8 cellular contexts compared by ENCODE assay signal in the genomic region with DNA sequence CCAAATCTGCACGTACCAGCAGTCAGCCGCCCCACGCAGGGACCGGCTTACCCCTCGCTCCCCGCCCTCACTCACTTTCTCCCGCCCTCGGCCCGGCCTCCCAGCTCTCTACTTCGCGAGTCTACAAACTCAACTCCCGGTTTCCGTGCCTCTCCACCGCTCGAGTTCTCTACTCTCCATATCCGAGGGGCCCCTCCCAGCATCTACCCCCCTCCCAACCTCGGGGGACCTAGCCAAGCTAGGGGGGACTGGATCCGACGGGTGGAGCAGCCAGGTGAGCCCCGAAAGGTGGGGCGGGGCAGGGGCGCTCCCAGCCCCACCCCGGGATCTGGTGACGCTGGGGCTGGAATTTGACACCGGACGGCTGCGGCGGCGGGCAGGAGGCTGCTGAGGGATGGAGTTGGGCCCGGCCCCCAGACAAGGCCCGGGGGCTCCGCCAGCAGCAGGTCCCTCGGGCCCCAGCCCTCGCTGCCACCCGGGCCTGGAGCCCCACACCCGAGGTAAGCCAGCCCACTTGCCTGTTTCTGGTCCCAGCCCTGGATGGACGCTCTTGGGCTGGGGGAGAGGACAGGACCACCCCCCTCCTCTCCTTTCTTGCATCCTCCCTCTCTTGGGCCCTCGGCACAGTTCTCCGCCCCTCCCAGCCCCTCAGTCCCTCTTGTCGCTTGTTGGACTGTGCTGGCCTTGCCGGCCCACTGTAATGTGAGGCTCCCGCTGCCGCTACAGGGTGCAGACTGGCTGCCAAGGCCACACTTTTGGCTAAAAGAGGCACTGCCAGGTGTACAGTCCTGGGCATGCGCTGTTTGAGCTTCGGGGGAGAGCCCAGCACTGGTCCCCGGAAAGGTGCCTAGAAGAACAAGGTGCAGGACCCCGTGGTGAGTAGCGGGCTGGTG. TPM values are rescaled to one million over a fixed set of nuclear protein-coding genes. Genes with fewer than 3 reads are reported as not detected.
DNase-seq lines count a peak whose midpoint lies in the region; ATAC-seq, FAIRE-seq and TF ChIP-seq lines count a peak whose summit lies in the region.

A gene with protein sequence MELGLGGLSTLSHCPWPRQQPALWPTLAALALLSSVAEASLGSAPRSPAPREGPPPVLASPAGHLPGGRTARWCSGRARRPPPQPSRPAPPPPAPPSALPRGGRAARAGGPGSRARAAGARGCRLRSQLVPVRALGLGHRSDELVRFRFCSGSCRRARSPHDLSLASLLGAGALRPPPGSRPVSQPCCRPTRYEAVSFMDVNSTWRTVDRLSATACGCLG (plus strand): TSS at position 416 of the 893 bp plus-strand sequence. CDS start 1,856 bp downstream, outside the sequence.

- H3K27me3 ChIP-seq in MM.1S (replicated peaks; ENCODE audit: insufficient read depth, low read length) (no peaks in the 10 kb centered on the region), K562 (ENCODE audit: control insufficient read depth in 2 of 2, insufficient read depth in 2 of 2, low read length in 2 of 2) (no peaks in the 10 kb centered on the region), transverse colon (peaks cover 13% of the 10 kb centered on the region)

- H3K36me3 ChIP-seq in MM.1S (replicated peaks; ENCODE audit: insufficient read depth, low read length) (no peaks in the 10 kb centered on the region), K562 (ENCODE audit: control insufficient read depth, insufficient read depth, low read length) (peaks cover 4% of the 10 kb centered on the region; the same call in 2 of the 3 replicates), transverse colon (no peaks in the 10 kb centered on the region)

- ATAC-seq in K562 = no peak
- ATAC-seq in HG03457 (IDR thresholded peaks at IDR 0.05; ENCODE audit: unreplicated experiment) = no peak
- no peak for ATAC-seq in HG03039 (IDR thresholded peaks at IDR 0.05; ENCODE audit: unreplicated experiment)
- ATAC-seq in HG03342 (IDR thresholded peaks at IDR 0.05; ENCODE audit: unreplicated experiment) = no peak

- H3K79me2 ChIP-seq in MM.1S (ENCODE audit: low read length) (no peaks in the 10 kb centered on the region), K562 (ENCODE audit: control insufficient read depth, insufficient read depth, low read length) (no peaks in the 10 kb centered on the region)

- no peak for TF ChIP-seq CTCF in AG10803 (conservative IDR thresholded peaks at IDR 0.05; ENCODE audit: low read length)
- TF ChIP-seq CTCF in MM.1S (IDR thresholded peaks at IDR 0.05; ENCODE audit: low read length) = no peak
- TF ChIP-seq CTCF in K562 (IDR thresholded peaks at IDR 0.05 in 2 of 3, conservative IDR thresholded peaks at IDR 0.05 in 1 of 3; ENCODE audit: insufficient read depth in 2 of 3, low read depth in 1 of 3, low read length in 3 of 3) = no peak
- TF ChIP-seq CTCF in transverse colon (IDR thresholded peaks at IDR 0.05) = peak in 1 of 5 experiments; percentile 31

- H3K4me2 ChIP-seq in MM.1S (ENCODE audit: low read depth, low read length) (peak within 1 kb of the TSS; percentile 46), K562 (ENCODE audit: insufficient read depth, low read length) (peak within 1 kb of the TSS; percentile 37; the same call in 1 of the 2 replicates)

- peak within 1 kb of the TSS; percentile 25; the same call in 1 of the 2 replicates for H3K9ac ChIP-seq in MM.1S (ENCODE audit: low read length)
- H3K9ac ChIP-seq in K562 (ENCODE audit: insufficient read depth in 1 of 2, low read depth in 2 of 2, low read length in 2 of 2) = 0 out of 4 replicates have a peak within 1 kb of the TSS, but pooled peaks of 1 of the 2 experiments have one; percentile 29

- no peak for FAIRE-seq in K562 (lab: Jason Lieb, UNC)

- in situ Hi-C loops in K562 (cut with MboI) = loop anchor here (5.0 to 10.0 kb wide), 2 partner anchors 161 to 699 kb away; no protein-coding TSS in a partner anchor
- in situ Hi-C loops in transverse colon (cut with MboI; ENCODE audit: low pct_ligation_motif_present in 1 of 4, low pct_unique_long_range_greater_than_20kb in 1 of 4, low sequenced_read_pairs in 3 of 4) = loop anchor here (5.0 to 25.0 kb wide), 5 partner anchors 159 to 396 kb away; a partner anchor contains a TSS

- intact Hi-C loops in K562 (cut with micrococcal nuclease) (loop anchor here (1.0 to 5.0 kb wide), 5 partner anchors 86 to 706 kb away; no protein-coding TSS in a partner anchor), transverse colon (cut with DNase I; ENCODE audit: low total_unique reads) (loop anchor here (2.0 kb wide), 1 partner anchor 169 kb away; no protein-coding TSS in a partner anchor)

- H3K9me3 ChIP-seq in MM.1S (replicated peaks; ENCODE audit: insufficient read depth, low read length) (no peaks in the 10 kb centered on the region), K562 (replicated peaks; ENCODE audit: control insufficient read depth, insufficient read depth, low read depth, low read length) (no peaks in the 10 kb centered on the region), transverse colon (no peaks in the 10 kb centered on the region)

- H4K20me1 ChIP-seq in MM.1S (ENCODE audit: insufficient read depth, low read length) = no peaks in the 10 kb centered on the region
- 0 out of 2 replicates have a peak, but pooled peaks cover 3% of the 10 kb centered on the region for H4K20me1 ChIP-seq in K562 (replicated peaks; ENCODE audit: control insufficient read depth, insufficient read depth, low read length)

- TF ChIP-seq POLR2A in K562 (conservative IDR thresholded peaks at IDR 0.05) (no peak), transverse colon (IDR thresholded peaks at IDR 0.05) (no peak)

- DNase-seq in AG10803 (ENCODE audit: low read depth) (no peak), MM.1S (no peak), K562 (ENCODE audit: extremely low read depth in 1 of 4, low spot score in 3 of 4) (no peak), left kidney (ENCODE audit: low read depth, low spot score) (peak; percentile 76), transverse colon (peak; percentile 63)

- peak within 1 kb of the TSS; percentile 89 for H2AFZ ChIP-seq in MM.1S (ENCODE audit: low read length)
- H2AFZ ChIP-seq in K562 (ENCODE audit: low read depth, low read length) = peak within 1 kb of the TSS; percentile 65

- H3K4me3 ChIP-seq in AG10803 (ENCODE audit: low read length) (peak within 1 kb of the TSS; percentile 55), MM.1S (ENCODE audit: low read length) (peak within 1 kb of the TSS; percentile 25), K562 (no peak within 1 kb of the TSS), transverse colon (peak within 1 kb of the TSS in 3 of 4 donors; percentile 24 to 44 (median 26))

- no peaks in the 10 kb centered on the region for H3F3A ChIP-seq in MM.1S (ENCODE audit: insufficient read depth, low read length)

- BruUV-seq in K562 (replicated peaks; lab: Mats Ljungman, UMichigan) = no TSS peak

- TF ChIP-seq EP300 in K562 (IDR thresholded peaks at IDR 0.05; ENCODE audit: low read length) (no peak), transverse colon (IDR thresholded peaks at IDR 0.05; ENCODE audit: low read depth) (no peak)

- no peaks in the 10 kb centered on the region for H3K9me2 ChIP-seq in MM.1S (replicated peaks; ENCODE audit: insufficient read depth, low read length)

- H3K9me1 ChIP-seq in K562 (ENCODE audit: control insufficient read depth, insufficient read depth, low read length) = peaks cover 5% of the 10 kb centered on the region

- POLR2A ChIA-PET in K562 (lab: Yijun Ruan, JAX) = interaction anchor here (0.6 to 2.1 kb wide), 7 partner anchors 10 to 386 kb away, joined by 3 to 21 read pairs (median 4); no protein-coding TSS in a partner anchor

- no peak within 1 kb of the TSS for H3K27ac ChIP-seq in MM.1S (ENCODE audit: low read length)
- H3K27ac ChIP-seq in K562 (ENCODE audit: extremely low read depth, low read depth, low read length) = no peak within 1 kb of the TSS
- H3K27ac ChIP-seq in transverse colon = peak within 1 kb of the TSS in 2 of 4 donors; percentile 54 to 80

- CTCF ChIA-PET in K562 (lab: Yijun Ruan, JAX; ENCODE audit: low intra/inter-chr PET ratio) = interaction anchor here (1.8 to 4.7 kb wide), 4 partner anchors 13 to 706 kb away, joined by 7 to 79 read pairs (median 32); a partner anchor contains a TSS

- no peak for TF ChIP-seq RAD21 in K562 (CRISPR knock-in tag; conservative IDR thresholded peaks at IDR 0.05 in 1 of 2, IDR thresholded peaks at IDR 0.05 in 1 of 2)

- 50% methylated on average over 38 of the region's 48 CpGs for WGBS in K562 (ENCODE audit: insufficient coverage, low coverage, missing lambda C conversion rate)
- WGBS in transverse colon (ENCODE audit: low coverage in 1 of 2), 2 donors = 19% methylated on average over 30 of the region's 48 CpGs; no CpG with 5 or more reads in 1 of the 2 donors

- H3K4me1 ChIP-seq in MM.1S (ENCODE audit: low read length) = peaks cover 5% of the 10 kb centered on the region
- peaks cover 12 to 32% of the 10 kb centered on the region in 2 experiments; a peak in 4 of 5 replicates for H3K4me1 ChIP-seq in K562 (replicated peaks in 1 of 2; ENCODE audit: control insufficient read depth in 2 of 2, insufficient read depth in 2 of 2, low read length in 2 of 2)
- H3K4me1 ChIP-seq in transverse colon = peaks cover 19 to 39% (median 32%) of the 10 kb centered on the region in 4 donors

TF ChIP-seq in K562, 482 proteins besides CTCF, POLR2A, EP300 and RAD21 (continues in another document):
- peak; percentile 62 for TF ChIP-seq PCBP1 (IDR thresholded peaks at IDR 0.05; ENCODE audit: low read depth, low read length, poor library complexity, severe bottlenecking)

RNA-seq across cellular contexts. Expression of the gene that starts here (rescaled TPM):
- total RNA-seq in K562 (2011; cell fraction: chromatin; rRNA removed; ENCODE audit: low replicate concordance) = 0.74 TPM in 1 of 2 replicates, not detected in the other
- 0.92 and 1.0 TPM in 2 replicates for total RNA-seq in K562 (2011; cell fraction: nucleolus; rRNA removed)
- total RNA-seq in K562 (2011; cell fraction: nucleoplasm; rRNA removed) = 0.44 and 0.61 TPM in 2 replicates
- total RNA-seq in K562 (2014; rRNA removed) (not detected in 2 replicates), K562 (2014; rRNA removed; fragmentation: Illumina TruSeq; extraction: Trizol) (not detected in 2 replicates), K562 (2015; rRNA removed; fragmentation: Illumina TruSeq; extraction: Trizol) (not detected in 2 replicates), K562 (2021) (0.38 TPM in 1 of 2 replicates, not detected in the other), transverse colon (10 to 100 TPM in 1 of 4 donors, 1 to 10 TPM in 2, under 1 TPM in 1; 0.96 to 17.5 (median 1.9) TPM)
- polyA plus RNA-seq in K562 (2011; rRNA removed) (0.06 and 0.07 TPM in 2 replicates), K562 (2014; fragmentation: Illumina TruSeq; extraction: Trizol) (not detected in 2 replicates), K562 (2014; fragmentation: Nextera tagmentation; extraction: Ambion mirVana) (not detected), K562 (2014; rRNA removed) (not detected in 2 replicates)
- not detected in 2 replicates for polyA plus RNA-seq in K562 (2011; cell fraction: cytosol; rRNA removed)
- 0.46 and 0.50 TPM in 2 replicates for polyA plus RNA-seq in K562 (2011; cell fraction: nucleus; rRNA removed)
- 0.22 and 0.55 TPM in 2 replicates for polyA plus RNA-seq in K562 (2012)
- polyA minus RNA-seq in K562 (2011; rRNA and poly(A)+ RNA removed) = not detected in 2 replicates
- not detected in 2 replicates for polyA minus RNA-seq in K562 (2011; cell fraction: cytosol; rRNA and poly(A)+ RNA removed)
- polyA minus RNA-seq in K562 (2011; cell fraction: nucleus; rRNA and poly(A)+ RNA removed) = 0.11 and 0.27 TPM in 2 replicates

Comparison
In these comparisons a context has a peak if more than half of its experiments do, and no peak if none do; other contexts are left out.
1. DNase-seq: peak in left kidney (single experiment) and transverse colon (single experiment); none in AG10803 (single experiment), MM.1S (single experiment) and K562 (0 of 4).